Comparison of ENCODE assay signal across 2 cellular contexts in genomic region chr21:38992737-38993136, GRCh38.
A peak's percentile ranks its signal among the peaks of the same experiment; 100 is the strongest.
TF ChIP-seq lines count a peak whose summit lies in the region.

No MANE protein-coding gene starts in this region.

TF ChIP-seq in endothelial cell of umbilical vein, 7 proteins besides CTCF, POLR2A, EP300 and RAD21:
- TF ChIP-seq MAX (IDR thresholded peaks at IDR 0.05; ENCODE audit: insufficient read depth, insufficient read length) = no peak
- TF ChIP-seq GATA2 (IDR thresholded peaks at IDR 0.05; ENCODE audit: insufficient read depth, insufficient read length, low read depth, low read length) = peak; percentile 95
- TF ChIP-seq JUN (IDR thresholded peaks at IDR 0.05; ENCODE audit: borderline replicate concordance, insufficient read depth, insufficient read length, low read depth) = peak; percentile 62
- no peak for TF ChIP-seq EZH2 (IDR thresholded peaks at IDR 0.05; ENCODE audit: borderline replicate concordance, low read depth, low read length, severe bottlenecking)
- peak; percentile 76 for TF ChIP-seq FOS (IDR thresholded peaks at IDR 0.05; ENCODE audit: borderline replicate concordance, insufficient read depth, low read length)
- peak; percentile 26 for TF ChIP-seq MYC (IDR thresholded peaks at IDR 0.05; ENCODE audit: low read depth, low read length)
- TF ChIP-seq POLR2AphosphoS5 (IDR thresholded peaks at IDR 0.05; ENCODE audit: insufficient read depth, low read depth, low read length) = peak; percentile 91

TF ChIP-seq in liver, 16 proteins besides CTCF, POLR2A, EP300 and RAD21:
- TF ChIP-seq FOXA2 (IDR thresholded peaks at IDR 0.05) = no peak
- no peak for TF ChIP-seq RXRA (IDR thresholded peaks at IDR 0.05)
- peak; percentile 46 for TF ChIP-seq MAX (IDR thresholded peaks at IDR 0.05)
- TF ChIP-seq NR2F2 (IDR thresholded peaks at IDR 0.05) = peak; percentile 90
- TF ChIP-seq FOXA1 (IDR thresholded peaks at IDR 0.05) = no peak
- TF ChIP-seq GABPA (IDR thresholded peaks at IDR 0.05 in 1 of 2, conservative IDR thresholded peaks at IDR 0.05 in 1 of 2) = no peak
- no peak for TF ChIP-seq TAF1 (conservative IDR thresholded peaks at IDR 0.05)
- TF ChIP-seq SP1 (IDR thresholded peaks at IDR 0.05) = peak; percentile 29
- no peak for TF ChIP-seq HNF4G (IDR thresholded peaks at IDR 0.05)
- TF ChIP-seq HNF4A (conservative IDR thresholded peaks at IDR 0.05) = no peak
TF ChIP-seq in liver: peak in this region for 3.
